In the genomic region with DNA sequence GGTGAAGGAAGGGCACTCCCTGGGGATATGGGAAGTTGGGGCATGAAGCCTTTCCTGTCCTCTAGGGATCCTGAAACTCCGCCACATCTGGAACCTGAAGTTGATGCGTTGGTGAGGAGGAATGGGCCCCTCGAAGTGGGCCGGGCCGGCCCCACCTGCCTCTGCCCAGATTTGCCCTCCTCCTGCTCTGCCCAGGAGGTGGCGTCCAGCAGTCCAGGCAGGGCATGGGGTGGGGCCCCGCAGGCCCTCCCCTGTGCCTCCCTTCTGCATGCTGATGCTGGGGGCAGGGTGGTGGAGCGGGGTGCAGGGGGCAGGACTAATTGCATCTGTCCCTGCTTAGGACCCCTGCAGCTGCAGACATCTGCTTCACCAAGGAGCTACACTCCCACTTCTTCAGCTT, we compare ENCODE assay signal across 12 cellular contexts. TPM values are rescaled to one million over a fixed set of nuclear protein-coding genes. Genes with fewer than 3 reads are reported as not detected.
DNase-seq lines count a peak whose midpoint lies in the region; ATAC-seq and TF ChIP-seq lines count a peak whose summit lies in the region.
"Had no signal": no experiment of that assay in that cellular context is flagged by ENCODE, and none has a peak within 500 bp of the region (broad histone marks: within the 10 kb centered on the region; RNA-seq: fewer than 3 reads in every experiment).

No MANE protein-coding gene starts in this region.

- H3K36me3 ChIP-seq in RWPE2 (ENCODE audit: low read depth) (0 out of 2 replicates have a peak, but pooled peaks cover 12% of the 10 kb centered on the region), esophagus (ENCODE audit: control insufficient read depth in 2 of 2, insufficient read depth in 2 of 2, low read length in 1 of 2) (peaks cover 0 to 3% of the 10 kb centered on the region in 2 donors)

- H3K4me3 ChIP-seq in right cardiac atrium (ENCODE audit: low read length), result no peak overlapping the region
- H3K4me3 ChIP-seq in RWPE2 (ENCODE audit: severe bottlenecking), result no peak overlapping the region
- H3K4me3 ChIP-seq in esophagus (ENCODE audit: low read depth in 1 of 2, low read length in 2 of 2), result no peak overlapping the region

- H3K9me3 ChIP-seq in right cardiac atrium (ENCODE audit: control insufficient read depth, low read length) (no peaks in the 10 kb centered on the region), RWPE2 (ENCODE audit: severe bottlenecking) (no peaks in the 10 kb centered on the region), esophagus (ENCODE audit: control insufficient read depth in 2 of 2, insufficient read depth in 1 of 2, low read depth in 1 of 2, low read length in 1 of 2) (no peaks in the 10 kb centered on the region)

- intact Hi-C loops in right cardiac atrium (cut with DNase I) (no loop called here), Right ventricle myocardium superior (cut with DNase I) (no loop called here)

- H3K27me3 ChIP-seq in right cardiac atrium (ENCODE audit: control insufficient read depth, insufficient read depth), result no peaks in the 10 kb centered on the region
- no peaks in the 10 kb centered on the region for H3K27me3 ChIP-seq in RWPE2 (ENCODE audit: insufficient read depth, poor library complexity, severe bottlenecking)
- no peaks in the 10 kb centered on the region for H3K27me3 ChIP-seq in esophagus (ENCODE audit: control insufficient read depth in 1 of 2, insufficient read depth in 2 of 2, low read length in 2 of 2)
- H3K27me3 ChIP-seq in foreskin keratinocyte, result no peaks in the 10 kb centered on the region

- WGBS in right cardiac atrium, result 83% methylated on average over 8 of the region's 8 CpGs
- WGBS in esophagus, 2 donors, result 70 to 77% methylated on average over 8 of the region's 8 CpGs

- H3K4me1 ChIP-seq in right cardiac atrium (ENCODE audit: control insufficient read depth, insufficient read depth, low read length), result no peaks in the 10 kb centered on the region
- peaks cover 3% of the 10 kb centered on the region for H3K4me1 ChIP-seq in RWPE2 (ENCODE audit: insufficient read depth, poor library complexity, severe bottlenecking)
- H3K4me1 ChIP-seq in esophagus (ENCODE audit: control insufficient read depth in 2 of 2, insufficient read depth in 2 of 2, low read length in 1 of 2), result peaks cover 0 to 10% of the 10 kb centered on the region in 2 donors
- H3K4me1 ChIP-seq in foreskin keratinocyte, result no peaks in the 10 kb centered on the region

- TF ChIP-seq CTCF in RWPE2 (IDR thresholded peaks at IDR 0.05; ENCODE audit: poor library complexity, severe bottlenecking) (no peak), foreskin keratinocyte (conservative IDR thresholded peaks at IDR 0.05) (no peak)

- DNase-seq in right cardiac atrium, result no peak
- DNase-seq in Right ventricle myocardium superior, result no peak
- no peak for DNase-seq in RWPE2 (ENCODE audit: low spot score)
- DNase-seq in foreskin keratinocyte, result no peak
- DNase-seq in putamen (ENCODE audit: low spot score), result no peak
- no peak for DNase-seq in NCI-H2196 treated with DMSO at 0.1 percent for 48 hours (lab: John Stamatoyannopoulos, UW; ENCODE audit: unreplicated experiment)
- no peak for DNase-seq in NCI-H2227 treated with DMSO at 0.1 percent for 48 hours (lab: John Stamatoyannopoulos, UW)
- DNase-seq: NCI-H146; NCI-H524; stimulated activated CD4-positive, alpha-beta T cell treated with anti-CD3 and anti-CD28 coated beads, Interleukin-2, amount 100 ng/mL, for 48 hours; stimulated activated naive B cell treated with anti-CD40 and anti-IgM and Interleukin-4, amounts not matched to agents 10 μg/mL and 1 μg/mL and 100 μg/mL, for 72 hours had no signal

- ATAC-seq in right cardiac atrium, result no peak
- ATAC-seq in Right ventricle myocardium superior (ENCODE audit: poor library complexity), result no peak
- ATAC-seq in RWPE2 (ENCODE audit: low read depth), result no peak
- no peak for ATAC-seq in foreskin keratinocyte

- H3K27ac ChIP-seq in right cardiac atrium (ENCODE audit: low read length), result peak overlapping the region; percentile 37
- H3K27ac ChIP-seq in RWPE2 (ENCODE audit: poor library complexity, severe bottlenecking), result peak overlapping the region; percentile 88
- peak overlapping the region; percentile 90 to 97 for H3K27ac ChIP-seq in esophagus (ENCODE audit: low read depth in 2 of 2, low read length in 1 of 2)
- H3K27ac ChIP-seq in foreskin keratinocyte, result no peak overlapping the region

RNA-seq across cellular contexts. Expression of a gene that starts 1.8 kb away (rescaled TPM):
- total RNA-seq in right cardiac atrium, result 10 to 100 TPM; 38.0 to 45.0 (median 39.0) TPM
- 43.9 TPM for polyA plus RNA-seq in right cardiac atrium
- total RNA-seq in Right ventricle myocardium superior, result 36.1 TPM
- polyA plus RNA-seq in esophagus, result 10 to 100 TPM; 28.9 to 59.5 TPM
- total RNA-seq in foreskin keratinocyte, result 26.5 and 31.9 TPM in 2 replicates
- polyA plus RNA-seq in foreskin keratinocyte, result 36.2 and 36.4 TPM in 2 replicates

RNA-seq across cellular contexts. Expression of a gene that starts 4.1 kb away (rescaled TPM):
- total RNA-seq in right cardiac atrium (10 to 100 TPM; 47.3 to 52.6 (median 51.2) TPM), Right ventricle myocardium superior (57.7 TPM), foreskin keratinocyte (22.3 and 26.9 TPM in 2 replicates)
- polyA plus RNA-seq in right cardiac atrium (60.5 TPM), esophagus (10 to 100 TPM; 20.1 to 20.3 TPM), foreskin keratinocyte (19.0 and 21.7 TPM in 2 replicates)

RNA-seq across cellular contexts. Expression of a gene that starts 15.0 kb away (rescaled TPM):
- 1,000 to 10,000 TPM; 2,034 to 2,544 (median 2,211) TPM for total RNA-seq in right cardiac atrium
- 2,857 TPM for polyA plus RNA-seq in right cardiac atrium
- total RNA-seq in Right ventricle myocardium superior, result 2,020 TPM
- 1,000 to 10,000 TPM; 2,998 to 4,750 TPM for polyA plus RNA-seq in esophagus
- 2,470 and 2,821 TPM in 2 replicates for total RNA-seq in foreskin keratinocyte
- 4,650 and 4,901 TPM in 2 replicates for polyA plus RNA-seq in foreskin keratinocyte

RNA-seq across cellular contexts. Expression of a gene that starts 15.3 kb away (rescaled TPM):
- 10 to 100 TPM; 73.7 to 83.8 (median 77.4) TPM for total RNA-seq in right cardiac atrium
- polyA plus RNA-seq in right cardiac atrium, result 63.1 TPM
- total RNA-seq in Right ventricle myocardium superior, result 74.8 TPM
- 10 to 100 TPM; 40.3 to 65.8 TPM for polyA plus RNA-seq in esophagus
- 44.3 and 51.0 TPM in 2 replicates for total RNA-seq in foreskin keratinocyte
- 64.2 and 67.0 TPM in 2 replicates for polyA plus RNA-seq in foreskin keratinocyte

RNA-seq across cellular contexts. Expression of a gene that starts 23.8 kb away (rescaled TPM):
- total RNA-seq in right cardiac atrium (10 to 100 TPM; 82.7 to 99.3 (median 96.9) TPM), Right ventricle myocardium superior (70.3 TPM), foreskin keratinocyte (56.3 and 56.8 TPM in 2 replicates)
- polyA plus RNA-seq in right cardiac atrium (102 TPM), esophagus (10 to 100 TPM; 46.4 to 63.5 TPM), foreskin keratinocyte (59.0 and 60.1 TPM in 2 replicates)
